In the genomic region with DNA sequence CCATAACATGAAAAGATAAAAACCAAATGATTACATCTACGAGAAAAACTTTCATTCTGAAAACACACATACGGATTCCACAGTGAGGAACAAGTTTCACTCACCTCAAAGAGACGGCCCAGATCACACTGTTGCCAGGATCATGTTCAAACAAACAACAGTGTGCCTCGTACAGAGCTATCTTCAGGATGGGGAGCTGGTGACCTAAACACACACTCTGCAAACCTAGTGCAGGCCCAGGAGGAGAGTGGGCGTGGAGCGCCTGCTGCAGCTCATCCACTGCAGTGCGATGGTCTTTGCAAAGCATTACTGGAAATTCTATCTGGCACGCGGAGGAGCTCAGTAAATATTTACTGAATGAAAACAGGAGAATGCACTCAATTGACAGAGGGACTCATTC, we compare ENCODE assay signal across 21 cellular contexts. TPM values are rescaled to one million over a fixed set of nuclear protein-coding genes. Genes with fewer than 3 reads are reported as not detected.
DNase-seq lines count a peak whose midpoint lies in the region; ATAC-seq and TF ChIP-seq lines count a peak whose summit lies in the region.
"Had no signal": no experiment of that assay in that cellular context is flagged by ENCODE, and none has a peak within 500 bp of the region (broad histone marks: within the 10 kb centered on the region; RNA-seq: fewer than 3 reads in every experiment).

No MANE protein-coding gene starts in this region.

- TF ChIP-seq CTCF in colonic mucosa (IDR thresholded peaks at IDR 0.05) (no peak), neural crest cell (conservative IDR thresholded peaks at IDR 0.05) (no peak)

- no peaks in the 10 kb centered on the region for H3K4me1 Mint-ChIP-seq in neural crest cell
- peaks cover 0 to 4% (median under 1%) of the 10 kb centered on the region in 4 donors for H3K4me1 Mint-ChIP-seq in naive thymus-derived CD8-positive, alpha-beta T cell

- no peaks in the 10 kb centered on the region for H3K9me3 Mint-ChIP-seq in neural crest cell
- H3K9me3 Mint-ChIP-seq in naive thymus-derived CD8-positive, alpha-beta T cell: no peaks in the 10 kb centered on the region
- H3K9me3 Mint-ChIP-seq: dendritic cell treated with granulocyte-macrophage colony-stimulating factor and Interleukin-4, amounts not matched to agents 40 ng/mL and 50 ng/mL, for 4 days; natural killer cell treated with Interleukin-12 subunit alpha and Interleukin-12 subunit beta and Interleukin-15 and Interleukin-18, amount 100 ng/mL, for 72 hours had no signal

- no peaks in the 10 kb centered on the region for H3K4me1 ChIP-seq in colonic mucosa

- peaks cover 25% of the 10 kb centered on the region for H3K36me3 Mint-ChIP-seq in neural crest cell (ENCODE audit: low read depth)
- H3K36me3 Mint-ChIP-seq in naive thymus-derived CD8-positive, alpha-beta T cell: peaks cover 18 to 82% (median 33%) of the 10 kb centered on the region in 3 donors

- H3K9me3 ChIP-seq in colonic mucosa: no peaks in the 10 kb centered on the region

- no peak for ATAC-seq in naive thymus-derived CD8-positive, alpha-beta T cell
- ATAC-seq: HCT116; natural killer cell treated with Interleukin-12 subunit alpha and Interleukin-12 subunit beta and Interleukin-15 and Interleukin-18, amount 100 ng/mL, for 72 hours had no signal

- POLR2A ChIA-PET in naive thymus-derived CD8-positive, alpha-beta T cell (lab: Charles Lee): no interaction called here

- H3K9ac ChIP-seq in colonic mucosa (ENCODE audit: low read depth in 2 of 2, low read length in 2 of 2): no peak overlapping the region

- H3K27ac ChIP-seq in colonic mucosa: no peak overlapping the region
- H3K27ac ChIP-seq: WERI-Rb-1 had no signal

- DNase-seq in NCI-H510A treated with DMSO at 0.1 percent for 48 hours (lab: John Stamatoyannopoulos, UW) (peak; percentile 11), NCI-H510A (lab: John Stamatoyannopoulos, UW) (no peak), DMS53 treated with DMSO at 0.1 percent for 48 hours (lab: John Stamatoyannopoulos, UW; ENCODE audit: unreplicated experiment) (peak; percentile 7), colonic mucosa (peak; percentile 25), neural crest cell (ENCODE audit: low read depth, low spot score) (no peak), NCI-H524 treated with DMSO at 0.1 percent for 48 hours (lab: John Stamatoyannopoulos, UW) (no peak), DMS 273 (lab: John Stamatoyannopoulos, UW; ENCODE audit: unreplicated experiment) (no peak)
- DNase-seq in naive thymus-derived CD8-positive, alpha-beta T cell: no peak
- DNase-seq: activated CD4-positive, alpha-beta T cell treated with anti-CD3 and anti-CD28 coated beads, Interleukin-2, amount 50 U/mL, for 48 hours; foreskin melanocyte; kidney; mammary epithelial cell; NCI-H1417 treated with DMSO at 0.1 percent for 48 hours; NCI-H524; stimulated activated CD4-positive, alpha-beta T cell treated with anti-CD3 and anti-CD28 coated beads, Interleukin-2, amount 100 ng/mL, for 48 hours; T-helper 1 cell; WERI-Rb-1 had no signal

- H3K4me3 ChIP-seq in colonic mucosa: no peak overlapping the region

- no peaks in the 10 kb centered on the region for H3K27me3 Mint-ChIP-seq in neural crest cell (ENCODE audit: low read depth)
- H3K27me3 Mint-ChIP-seq in naive thymus-derived CD8-positive, alpha-beta T cell: no peaks in the 10 kb centered on the region
- H3K27me3 Mint-ChIP-seq: activated naive CD8-positive, alpha-beta T cell; dendritic cell treated with granulocyte-macrophage colony-stimulating factor and Interleukin-4, amounts not matched to agents 40 ng/mL and 50 ng/mL, for 4 days; natural killer cell treated with Interleukin-12 subunit alpha and Interleukin-12 subunit beta and Interleukin-15 and Interleukin-18, amount 100 ng/mL, for 72 hours had no signal

- H3K27ac Mint-ChIP-seq in neural crest cell (ENCODE audit: unreplicated experiment): peak overlapping the region; percentile 86
- H3K27ac Mint-ChIP-seq in naive thymus-derived CD8-positive, alpha-beta T cell: peak overlapping the region in 1 of 10 donors; percentile 62
- H3K27ac Mint-ChIP-seq: activated naive CD8-positive, alpha-beta T cell; dendritic cell treated with granulocyte-macrophage colony-stimulating factor and Interleukin-4, amounts not matched to agents 40 ng/mL and 50 ng/mL, for 4 days; natural killer cell treated with Interleukin-12 subunit alpha and Interleukin-12 subunit beta and Interleukin-15 and Interleukin-18, amount 100 ng/mL, for 72 hours had no signal

- H3K27me3 ChIP-seq in colonic mucosa: no peaks in the 10 kb centered on the region

- no peaks in the 10 kb centered on the region for H3K36me3 ChIP-seq in colonic mucosa

- H3K4me3 Mint-ChIP-seq in neural crest cell: no peak overlapping the region
- H3K4me3 Mint-ChIP-seq in naive thymus-derived CD8-positive, alpha-beta T cell: no peak overlapping the region
- H3K4me3 Mint-ChIP-seq: activated naive CD8-positive, alpha-beta T cell; dendritic cell treated with granulocyte-macrophage colony-stimulating factor and Interleukin-4, amounts not matched to agents 40 ng/mL and 50 ng/mL, for 4 days; natural killer cell treated with Interleukin-12 subunit alpha and Interleukin-12 subunit beta and Interleukin-15 and Interleukin-18, amount 100 ng/mL, for 72 hours had no signal

- intact Hi-C loops in colonic mucosa (cut with DNase I): loop anchor here (5.0 to 10.0 kb wide), 2 partner anchors 153 to 436 kb away; no protein-coding TSS in a partner anchor

RNA-seq across cellular contexts. Expression of a gene that starts 38.5 kb away (rescaled TPM):
- total RNA-seq in colonic mucosa: 10 to 100 TPM; 12.7 to 20.5 TPM
- 23.6 and 24.5 TPM in 2 replicates for total RNA-seq in neural crest cell
- total RNA-seq in naive thymus-derived CD8-positive, alpha-beta T cell: 10 to 100 TPM; 42.0 to 42.7 TPM
- polyA plus RNA-seq in naive thymus-derived CD8-positive, alpha-beta T cell: 10 to 100 TPM; 15.7 to 37.1 (median 21.3) TPM

Comparison
In these comparisons a context has a peak if more than half of its experiments do, and no peak if none do; other contexts are left out.
1. DNase-seq: peak in NCI-H510A treated with DMSO at 0.1 percent for 48 hours (single experiment), DMS53 treated with DMSO at 0.1 percent for 48 hours (single experiment) and colonic mucosa (single experiment); none in NCI-H510A (single experiment), neural crest cell (single experiment), NCI-H524 treated with DMSO at 0.1 percent for 48 hours (single experiment), naive thymus-derived CD8-positive, alpha-beta T cell (0 of 10) and DMS 273 (single experiment).